24 cellular contexts compared by ENCODE assay signal in the genomic region with DNA sequence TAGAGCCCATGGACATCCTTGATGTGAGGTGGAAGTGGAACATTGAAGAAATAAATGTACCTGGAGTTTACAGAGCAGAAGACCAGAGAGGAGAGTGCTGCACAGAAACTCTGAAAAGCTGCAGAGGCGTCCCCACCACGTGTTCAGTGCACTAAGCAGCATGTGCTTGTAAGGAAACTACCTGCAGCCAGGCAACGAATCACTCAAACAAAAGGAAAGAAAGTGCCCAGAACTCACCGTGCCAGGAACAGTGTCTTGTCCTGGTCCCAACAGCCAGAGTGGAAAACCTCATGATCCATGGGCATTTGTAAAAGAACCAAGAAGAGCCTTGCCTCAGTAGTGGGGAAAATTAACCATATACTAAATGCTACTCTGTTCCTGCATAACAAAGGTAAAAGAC. TPM values are rescaled to one million over a fixed set of nuclear protein-coding genes. Genes with fewer than 3 reads are reported as not detected.
A peak's percentile ranks its signal among the peaks of the same experiment; 100 is the strongest.
DNase-seq lines count a peak whose midpoint lies in the region; ATAC-seq and TF ChIP-seq lines count a peak whose summit lies in the region.
"Had no signal": no experiment of that assay in that cellular context is flagged by ENCODE, and none has a peak within 500 bp of the region (broad histone marks: within the 10 kb centered on the region; RNA-seq: fewer than 3 reads in every experiment).

No MANE protein-coding gene starts in this region.

- H3K4me3 Mint-ChIP-seq in activated CD4-positive, alpha-beta T cell treated with anti-CD3 and anti-CD28 coated beads, Interleukin-2, amount 10 ng/mL, durations not matched to agents 7 days and 5 days = no peak overlapping the region
- H3K4me3 Mint-ChIP-seq in CD4-positive, alpha-beta T cell = no peak overlapping the region
- H3K4me3 Mint-ChIP-seq in activated naive CD8-positive, alpha-beta T cell = no peak overlapping the region
- H3K4me3 Mint-ChIP-seq in naive thymus-derived CD4-positive, alpha-beta T cell = no peak overlapping the region
- H3K4me3 Mint-ChIP-seq: CD8-positive, alpha-beta memory T cell had no signal

- H3K36me3 Mint-ChIP-seq in activated CD4-positive, alpha-beta T cell treated with anti-CD3 and anti-CD28 coated beads, Interleukin-2, amount 10 ng/mL, durations not matched to agents 7 days and 5 days (ENCODE audit: low read depth) = peaks cover 91% of the 10 kb centered on the region
- peaks cover 94% of the 10 kb centered on the region for H3K36me3 Mint-ChIP-seq in CD4-positive, alpha-beta T cell (ENCODE audit: low read depth)
- peaks cover 48% of the 10 kb centered on the region for H3K36me3 Mint-ChIP-seq in activated naive CD8-positive, alpha-beta T cell
- peaks cover 35 to 82% (median 72%) of the 10 kb centered on the region in 5 donors for H3K36me3 Mint-ChIP-seq in naive thymus-derived CD4-positive, alpha-beta T cell

- CTCF ChIA-PET in activated CD4-positive, alpha-beta T cell treated with anti-CD3 and anti-CD28 coated beads, Interleukin-2, amount 10 ng/mL, durations not matched to agents 7 days and 5 days (lab: Charles Lee) = interaction anchor here (1.0 kb wide), 1 partner anchor 38 kb away, joined by 3 read pairs; no protein-coding TSS in a partner anchor
- CTCF ChIA-PET in CD4-positive, alpha-beta T cell (lab: Charles Lee) = no interaction called here
- CTCF ChIA-PET in naive thymus-derived CD4-positive, alpha-beta T cell (lab: Charles Lee) = no interaction called here

- TF ChIP-seq CTCF in CD4-positive, alpha-beta T cell (IDR thresholded peaks at IDR 0.05) = no peak

- no peak overlapping the region for H3K4me3 ChIP-seq in naive thymus-derived CD4-positive, alpha-beta T cell (ENCODE audit: low read length)
- H3K4me3 ChIP-seq: BLaER1 treated with 17β-estradiol and CSF1 and Interleukin-3, amounts not matched to agents 10 nM and 100 nM; SJSA1 had no signal

- no peaks in the 10 kb centered on the region for H3K27me3 ChIP-seq in CD4-positive, alpha-beta T cell (ENCODE audit: control insufficient read depth, insufficient read depth, low read length)
- no peaks in the 10 kb centered on the region for H3K27me3 ChIP-seq in naive thymus-derived CD4-positive, alpha-beta T cell (ENCODE audit: control insufficient read depth in 2 of 2, insufficient read depth in 2 of 2, low read length in 2 of 2)
- H3K27me3 ChIP-seq: BLaER1 treated with 17β-estradiol and CSF1 and Interleukin-3, amounts not matched to agents 10 nM and 100 nM; SJSA1 had no signal

- peaks cover 35% of the 10 kb centered on the region for H3K4me1 Mint-ChIP-seq in activated CD4-positive, alpha-beta T cell treated with anti-CD3 and anti-CD28 coated beads, Interleukin-2, amount 10 ng/mL, durations not matched to agents 7 days and 5 days
- H3K4me1 Mint-ChIP-seq in CD4-positive, alpha-beta T cell (ENCODE audit: low read depth) = peaks cover 32% of the 10 kb centered on the region
- H3K4me1 Mint-ChIP-seq in activated naive CD8-positive, alpha-beta T cell (ENCODE audit: low read depth) = peaks cover 16% of the 10 kb centered on the region
- H3K4me1 Mint-ChIP-seq in naive thymus-derived CD4-positive, alpha-beta T cell = peaks cover 3 to 35% (median 30%) of the 10 kb centered on the region in 7 donors

- peaks cover 0 to 3% of the 10 kb centered on the region in 2 donors for H3K4me1 ChIP-seq in naive thymus-derived CD4-positive, alpha-beta T cell (ENCODE audit: control insufficient read depth in 2 of 2, insufficient read depth in 2 of 2, low read length in 2 of 2)
- H3K4me1 ChIP-seq: BLaER1 treated with 17β-estradiol and CSF1 and Interleukin-3, amounts not matched to agents 10 nM and 100 nM; SJSA1 had no signal

- no peak overlapping the region for H3K27ac ChIP-seq in CD4-positive, alpha-beta T cell (ENCODE audit: low read depth, low read length)
- H3K27ac ChIP-seq in naive thymus-derived CD4-positive, alpha-beta T cell (ENCODE audit: low read depth, low read length) = no peak overlapping the region
- H3K27ac ChIP-seq: BLaER1 treated with 17β-estradiol and CSF1 and Interleukin-3, amounts not matched to agents 10 nM and 100 nM; SJSA1 had no signal

- no peak for ATAC-seq in CD4-positive, alpha-beta T cell (ENCODE audit: poor library complexity)
- no peak for ATAC-seq in naive thymus-derived CD4-positive, alpha-beta T cell

- peaks cover 9% of the 10 kb centered on the region for H3K9me3 Mint-ChIP-seq in activated CD4-positive, alpha-beta T cell treated with anti-CD3 and anti-CD28 coated beads, Interleukin-2, amount 10 ng/mL, durations not matched to agents 7 days and 5 days
- peaks cover 2% of the 10 kb centered on the region for H3K9me3 Mint-ChIP-seq in CD4-positive, alpha-beta T cell
- H3K9me3 Mint-ChIP-seq in activated naive CD8-positive, alpha-beta T cell (ENCODE audit: low read depth) = no peaks in the 10 kb centered on the region
- H3K9me3 Mint-ChIP-seq in naive thymus-derived CD4-positive, alpha-beta T cell = peaks cover 0 to 16% (median 2%) of the 10 kb centered on the region in 11 donors

- H3K36me3 ChIP-seq in naive thymus-derived CD4-positive, alpha-beta T cell (ENCODE audit: control insufficient read depth in 2 of 3, insufficient read depth in 3 of 3, low read length in 3 of 3) = peaks cover 16 to 51% (median 22%) of the 10 kb centered on the region in 3 experiments

- H3K27ac Mint-ChIP-seq in activated CD4-positive, alpha-beta T cell treated with anti-CD3 and anti-CD28 coated beads, Interleukin-2, amount 10 ng/mL, durations not matched to agents 7 days and 5 days = peak overlapping the region; percentile 10
- peak overlapping the region; percentile 8 for H3K27ac Mint-ChIP-seq in CD4-positive, alpha-beta T cell
- peak overlapping the region; percentile 25 for H3K27ac Mint-ChIP-seq in activated naive CD8-positive, alpha-beta T cell
- peak overlapping the region in 6 of 9 donors; percentile 13 to 76 (median 50) for H3K27ac Mint-ChIP-seq in naive thymus-derived CD4-positive, alpha-beta T cell

- intact Hi-C loops in CD4-positive, alpha-beta T cell (cut with DNase I, micrococcal nuclease) = no loop called here
- intact Hi-C loops in naive thymus-derived CD4-positive, alpha-beta T cell (cut with micrococcal nuclease) = no loop called here

- H3K9me3 ChIP-seq in CD4-positive, alpha-beta T cell (ENCODE audit: control insufficient read depth, low read length) = no peaks in the 10 kb centered on the region
- no peaks in the 10 kb centered on the region for H3K9me3 ChIP-seq in naive thymus-derived CD4-positive, alpha-beta T cell (ENCODE audit: control insufficient read depth in 2 of 3, low read length in 3 of 3)
- H3K9me3 ChIP-seq: SJSA1 had no signal

- POLR2A ChIA-PET in activated CD4-positive, alpha-beta T cell treated with anti-CD3 and anti-CD28 coated beads, Interleukin-2, amount 10 ng/mL, durations not matched to agents 7 days and 5 days (lab: Charles Lee) = no interaction called here
- POLR2A ChIA-PET in CD4-positive, alpha-beta T cell (lab: Charles Lee) = no interaction called here
- POLR2A ChIA-PET in naive thymus-derived CD4-positive, alpha-beta T cell (lab: Charles Lee) = no interaction called here

- no peak for DNase-seq in activated CD4-positive, alpha-beta T cell treated with anti-CD3 and anti-CD28 coated beads, Interleukin-2, amount 10 ng/mL, durations not matched to agents 7 days and 5 days
- no peak for DNase-seq in activated CD4-positive, alpha-beta T cell treated with anti-CD3 and anti-CD28 coated beads, Interleukin-2, amount 50 U/mL, for 4 hours
- no peak for DNase-seq in CD4-positive, alpha-beta T cell
- DNase-seq in naive thymus-derived CD4-positive, alpha-beta T cell = no peak
- DNase-seq in AML-193 (lab: John Stamatoyannopoulos, UW) = no peak
- no peak for DNase-seq in AG08395 (ENCODE audit: low spot score)
- DNase-seq: Calu3; CD8-positive, alpha-beta memory T cell; DMS79 treated with DMSO at 0.1 percent for 48 hours; GF-D8; Karpas-422; NCI-H1092; NCI-H1417 treated with DMSO at 0.1 percent for 48 hours; NCI-H1694 treated with DMSO at 0.1 percent for 48 hours; NCI-H2081; NCI-H2227 treated with DMSO at 0.1 percent for 48 hours; NCI-H526 treated with DMSO at 0.1 percent for 48 hours; Right ventricle myocardium superior; RPMI8226 had no signal

- H3K27me3 Mint-ChIP-seq in activated CD4-positive, alpha-beta T cell treated with anti-CD3 and anti-CD28 coated beads, Interleukin-2, amount 10 ng/mL, durations not matched to agents 7 days and 5 days = no peaks in the 10 kb centered on the region
- no peaks in the 10 kb centered on the region for H3K27me3 Mint-ChIP-seq in CD4-positive, alpha-beta T cell
- no peaks in the 10 kb centered on the region for H3K27me3 Mint-ChIP-seq in activated naive CD8-positive, alpha-beta T cell
- no peaks in the 10 kb centered on the region for H3K27me3 Mint-ChIP-seq in naive thymus-derived CD4-positive, alpha-beta T cell
- H3K27me3 Mint-ChIP-seq: CD8-positive, alpha-beta memory T cell had no signal

RNA-seq across cellular contexts. Expression of a gene that starts 32.3 kb away (rescaled TPM):
- total RNA-seq in activated CD4-positive, alpha-beta T cell treated with anti-CD3 and anti-CD28 coated beads, Interleukin-2, amount 10 ng/mL, durations not matched to agents 7 days and 5 days = 10 to 100 TPM; 30.9 to 36.6 TPM
- 1 to 10 TPM; 3.4 to 3.5 TPM for total RNA-seq in CD4-positive, alpha-beta T cell
- total RNA-seq in naive thymus-derived CD4-positive, alpha-beta T cell = 10 to 100 TPM in 1 of 5 experiments, 1 to 10 TPM in 4; 2.4 to 25.0 (median 6.8) TPM
- polyA plus RNA-seq in naive thymus-derived CD4-positive, alpha-beta T cell = 1 to 10 TPM; 6.4 to 7.2 TPM

RNA-seq across cellular contexts. Expression of a gene that starts 42.9 kb away (rescaled TPM):
- total RNA-seq in activated CD4-positive, alpha-beta T cell treated with anti-CD3 and anti-CD28 coated beads, Interleukin-2, amount 10 ng/mL, durations not matched to agents 7 days and 5 days = 10 to 100 TPM; 60.4 to 66.2 TPM
- 10 to 100 TPM; 11.0 to 15.4 TPM for total RNA-seq in CD4-positive, alpha-beta T cell
- 10 to 100 TPM; 16.4 to 38.7 (median 24.2) TPM for total RNA-seq in naive thymus-derived CD4-positive, alpha-beta T cell
- 10 to 100 TPM; 18.1 to 32.1 TPM for polyA plus RNA-seq in naive thymus-derived CD4-positive, alpha-beta T cell

RNA-seq across cellular contexts. Expression of a gene that starts 48.2 kb away (rescaled TPM):
- under 1 TPM; 0.71 to 0.82 TPM for total RNA-seq in activated CD4-positive, alpha-beta T cell treated with anti-CD3 and anti-CD28 coated beads, Interleukin-2, amount 10 ng/mL, durations not matched to agents 7 days and 5 days
- not detected for total RNA-seq in CD4-positive, alpha-beta T cell
- total RNA-seq in naive thymus-derived CD4-positive, alpha-beta T cell = 1 to 10 TPM in 2 of 5 experiments, not detected in 3; 1.2 to 1.9 TPM
- 1 to 10 TPM in 1 of 2 donors, not detected in 1; 1.3 TPM for polyA plus RNA-seq in naive thymus-derived CD4-positive, alpha-beta T cell
- total RNA-seq: Calu3, HT-29, NCI-H460, Right ventricle myocardium superior, SJSA1 had no signal
